Comparison of ENCODE assay signal across 7 cellular contexts in the genomic region with DNA sequence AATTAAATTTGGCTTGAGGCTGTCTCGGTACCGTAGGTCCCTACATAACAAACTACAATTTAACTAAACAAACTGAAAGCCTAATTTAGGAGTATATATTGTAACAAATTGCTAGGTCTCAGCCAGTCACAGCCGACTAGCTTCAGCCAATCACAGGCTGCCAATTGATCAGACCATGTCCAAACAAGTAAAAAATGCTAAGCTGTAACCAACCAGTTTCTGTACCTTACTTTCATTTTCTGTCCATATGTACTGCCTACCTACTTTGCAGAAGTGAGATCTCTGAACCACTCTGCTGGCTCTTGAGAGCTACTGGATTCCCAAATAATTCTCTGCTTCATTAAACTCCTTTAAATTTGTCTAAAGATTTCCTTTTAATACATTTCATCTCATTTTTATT.
DNase-seq lines count a peak whose midpoint lies in the region; ATAC-seq lines count a peak whose summit lies in the region.

No MANE protein-coding gene starts in this region.

- H3K4me3 Mint-ChIP-seq in IgD-negative memory B cell: peak overlapping the region; percentile 55 to 89 (median 78)
- H3K4me3 Mint-ChIP-seq in activated CD8-positive, alpha-beta T cell treated with anti-CD3 and anti-CD28 coated beads, Interleukin-2, amount 10 ng/mL, durations not matched to agents 7 days and 5 days: peak overlapping the region; percentile 79

- intact Hi-C loops in sciatic nerve (cut with DNase I): no loop called here

- ATAC-seq in GM18517 (IDR thresholded peaks at IDR 0.05; ENCODE audit: unreplicated experiment) (peak; percentile 69), GM21717 (IDR thresholded peaks at IDR 0.05; ENCODE audit: unreplicated experiment) (peak; percentile 80), sciatic nerve (peak; percentile 41)
- ATAC-seq in activated CD8-positive, alpha-beta T cell treated with anti-CD3 and anti-CD28 coated beads, Interleukin-2, amount 10 ng/mL, durations not matched to agents 7 days and 5 days: peak; percentile 84

- H3K27me3 Mint-ChIP-seq in IgD-negative memory B cell: no peaks in the 10 kb centered on the region
- no peaks in the 10 kb centered on the region for H3K27me3 Mint-ChIP-seq in activated CD8-positive, alpha-beta T cell treated with anti-CD3 and anti-CD28 coated beads, Interleukin-2, amount 10 ng/mL, durations not matched to agents 7 days and 5 days (ENCODE audit: low read depth)

- CTCF ChIA-PET in activated CD8-positive, alpha-beta T cell treated with anti-CD3 and anti-CD28 coated beads, Interleukin-2, amount 10 ng/mL, durations not matched to agents 7 days and 5 days (lab: Charles Lee): interaction anchor here (1.2 to 2.5 kb wide), 5 partner anchors 11 to 78 kb away, joined by 3 to 9 read pairs (median 6); no protein-coding TSS in a partner anchor

- peak; percentile 60 for DNase-seq in activated CD8-positive, alpha-beta T cell treated with anti-CD3 and anti-CD28 coated beads, Interleukin-2, amount 10 ng/mL, durations not matched to agents 7 days and 5 days
- DNase-seq in sciatic nerve (ENCODE audit: low spot score) (no peak), NCI-H526 treated with DMSO at 0.1 percent for 48 hours (lab: John Stamatoyannopoulos, UW) (no peak), NCI-H2227 treated with DMSO at 0.1 percent for 48 hours (lab: John Stamatoyannopoulos, UW) (no peak)

- H3K36me3 Mint-ChIP-seq in IgD-negative memory B cell: peaks cover 2% of the 10 kb centered on the region
- peaks cover 23% of the 10 kb centered on the region for H3K36me3 Mint-ChIP-seq in activated CD8-positive, alpha-beta T cell treated with anti-CD3 and anti-CD28 coated beads, Interleukin-2, amount 10 ng/mL, durations not matched to agents 7 days and 5 days (ENCODE audit: low read depth)

- H3K9me3 Mint-ChIP-seq in IgD-negative memory B cell: peaks cover 0 to 2% (median 0%) of the 10 kb centered on the region in 3 donors
- H3K9me3 Mint-ChIP-seq in activated CD8-positive, alpha-beta T cell treated with anti-CD3 and anti-CD28 coated beads, Interleukin-2, amount 10 ng/mL, durations not matched to agents 7 days and 5 days (ENCODE audit: insufficient read depth): no peaks in the 10 kb centered on the region

- POLR2A ChIA-PET in activated CD8-positive, alpha-beta T cell treated with anti-CD3 and anti-CD28 coated beads, Interleukin-2, amount 10 ng/mL, durations not matched to agents 7 days and 5 days (lab: Charles Lee): interaction anchor here (1.0 kb wide), 1 partner anchor 21 kb away, joined by 3 read pairs; no protein-coding TSS in a partner anchor

- peaks cover 27 to 38% (median 34%) of the 10 kb centered on the region in 3 donors for H3K4me1 Mint-ChIP-seq in IgD-negative memory B cell
- H3K4me1 Mint-ChIP-seq in activated CD8-positive, alpha-beta T cell treated with anti-CD3 and anti-CD28 coated beads, Interleukin-2, amount 10 ng/mL, durations not matched to agents 7 days and 5 days (ENCODE audit: low read depth): peaks cover 54% of the 10 kb centered on the region

- H3K27ac Mint-ChIP-seq in IgD-negative memory B cell: peak overlapping the region; percentile 70 to 96 (median 91)
- peak overlapping the region; percentile 96 for H3K27ac Mint-ChIP-seq in activated CD8-positive, alpha-beta T cell treated with anti-CD3 and anti-CD28 coated beads, Interleukin-2, amount 10 ng/mL, durations not matched to agents 7 days and 5 days
